20 cellular contexts compared by ENCODE assay signal in the genomic region with DNA sequence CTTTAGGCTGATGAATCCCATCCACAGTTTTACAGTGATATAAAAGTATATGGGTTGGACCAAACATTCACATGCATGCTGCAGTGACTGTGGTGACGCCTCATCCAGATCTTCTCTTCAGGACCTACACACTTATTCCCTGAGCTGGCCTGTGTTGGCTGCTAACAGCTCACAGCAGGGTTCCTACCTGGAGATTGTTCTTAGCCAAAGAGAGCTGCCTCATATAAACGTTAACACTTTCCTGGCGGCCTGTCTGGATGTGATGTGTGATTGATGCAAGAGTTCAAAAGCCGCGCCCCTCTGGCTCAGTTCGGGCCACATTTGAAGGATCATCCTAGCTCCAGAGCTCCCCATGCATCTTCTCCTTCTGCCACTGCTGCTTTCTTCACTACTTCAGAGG.
"Had no signal": no experiment of that assay in that cellular context is flagged by ENCODE, and none has a peak within 500 bp of the region (broad histone marks: within the 10 kb centered on the region; RNA-seq: fewer than 3 reads in every experiment).

No MANE protein-coding gene starts in this region.

- H3K9me3 ChIP-seq: mucosa of descending colon, spleen, tibial artery, upper lobe of right lung had no signal

- H3K36me3 ChIP-seq: upper lobe of right lung had no signal

- H3K4me3 ChIP-seq: mucosa of descending colon, spleen, tibial artery, upper lobe of right lung had no signal

- H3K27me3 Mint-ChIP-seq: dendritic cell treated with granulocyte-macrophage colony-stimulating factor and Interleukin-4, amounts not matched to agents 40 ng/mL and 50 ng/mL, for 4 days; effector memory CD8-positive, alpha-beta T cell; naive thymus-derived CD8-positive, alpha-beta T cell; stimulated activated memory B cell treated with anti-CD40 and anti-IgM and Interleukin-4, amounts not matched to agents 10 μg/mL and 1 μg/mL and 100 μg/mL, for 72 hours; stimulated activated naive CD8-positive, alpha-beta T cell treated with anti-CD3 and anti-CD28 coated beads, Interleukin-15, Interleukin-2, amounts not matched to agents 100 ng/mL and 50 ng/mL, for 24 hours had no signal

- H3K27ac Mint-ChIP-seq: dendritic cell treated with granulocyte-macrophage colony-stimulating factor and Interleukin-4, amounts not matched to agents 40 ng/mL and 50 ng/mL, for 4 days; effector memory CD8-positive, alpha-beta T cell; naive thymus-derived CD8-positive, alpha-beta T cell; stimulated activated memory B cell treated with anti-CD40 and anti-IgM and Interleukin-4, amounts not matched to agents 10 μg/mL and 1 μg/mL and 100 μg/mL, for 72 hours; stimulated activated naive CD8-positive, alpha-beta T cell treated with anti-CD3 and anti-CD28 coated beads, Interleukin-15, Interleukin-2, amounts not matched to agents 100 ng/mL and 50 ng/mL, for 24 hours had no signal

- H3K4me1 ChIP-seq: foreskin keratinocyte, spleen, tibial artery, upper lobe of right lung had no signal

- H3K27me3 ChIP-seq: foreskin keratinocyte, spleen, tibial artery, upper lobe of right lung had no signal

- DNase-seq: effector memory CD8-positive, alpha-beta T cell; erythroblast; foreskin keratinocyte; islet precursor cell; mammary epithelial cell; mucosa of descending colon; naive thymus-derived CD8-positive, alpha-beta T cell; posterior cingulate gyrus; spleen; stimulated activated CD4-positive, alpha-beta T cell treated with anti-CD3 and anti-CD28 coated beads, Interleukin-15, amount 100 ng/mL, for 24 hours; stimulated activated CD4-positive, alpha-beta T cell treated with anti-CD3 and anti-CD28 coated beads, Interleukin-1b, Interleukin-23, amount 100 ng/mL, for 48 hours; stimulated activated CD4-positive, alpha-beta T cell treated with anti-CD3 and anti-CD28 coated beads, Interleukin-4, amount 100 ng/mL, for 24 hours; tibial artery; upper lobe of right lung had no signal

- H3K4me1 Mint-ChIP-seq: neural crest cell; stimulated activated memory B cell treated with anti-CD40 and anti-IgM and Interleukin-4, amounts not matched to agents 10 μg/mL and 1 μg/mL and 100 μg/mL, for 72 hours had no signal

- H3K27ac ChIP-seq: foreskin keratinocyte, spleen, tibial artery, upper lobe of right lung had no signal

- H3K4me3 Mint-ChIP-seq: dendritic cell treated with granulocyte-macrophage colony-stimulating factor and Interleukin-4, amounts not matched to agents 40 ng/mL and 50 ng/mL, for 4 days; effector memory CD8-positive, alpha-beta T cell; naive thymus-derived CD8-positive, alpha-beta T cell; neural crest cell; stimulated activated memory B cell treated with anti-CD40 and anti-IgM and Interleukin-4, amounts not matched to agents 10 μg/mL and 1 μg/mL and 100 μg/mL, for 72 hours; stimulated activated naive CD8-positive, alpha-beta T cell treated with anti-CD3 and anti-CD28 coated beads, Interleukin-15, Interleukin-2, amounts not matched to agents 100 ng/mL and 50 ng/mL, for 24 hours had no signal

- H3K9me3 Mint-ChIP-seq: dendritic cell treated with granulocyte-macrophage colony-stimulating factor and Interleukin-4, amounts not matched to agents 40 ng/mL and 50 ng/mL, for 4 days; effector memory CD8-positive, alpha-beta T cell; neural crest cell; stimulated activated memory B cell treated with anti-CD40 and anti-IgM and Interleukin-4, amounts not matched to agents 10 μg/mL and 1 μg/mL and 100 μg/mL, for 72 hours; stimulated activated naive CD8-positive, alpha-beta T cell treated with anti-CD3 and anti-CD28 coated beads, Interleukin-15, Interleukin-2, amounts not matched to agents 100 ng/mL and 50 ng/mL, for 24 hours had no signal

- ATAC-seq: effector memory CD8-positive, alpha-beta T cell; foreskin keratinocyte; left lobe of liver; mucosa of descending colon; naive thymus-derived CD8-positive, alpha-beta T cell; sciatic nerve; stimulated activated memory B cell treated with anti-CD40 and anti-IgM and Interleukin-4, amounts not matched to agents 10 μg/mL and 1 μg/mL and 100 μg/mL, for 72 hours; upper lobe of right lung had no signal
